In genomic region chr12:26939192-26939832, GRCh38 we compare ENCODE assay signal across 1 cellular context.
TF ChIP-seq lines count a peak whose summit lies in the region.

No MANE protein-coding gene starts in this region.

TF ChIP-seq in SK-N-SH treated with all-trans-retinoic acid at 6 μM for 48 hours, 23 proteins besides CTCF, POLR2A, EP300 and RAD21 (continued from another document):
- no peak for TF ChIP-seq CSRNP3 (CRISPR knock-in tag; IDR thresholded peaks at IDR 0.05)
- no peak for TF ChIP-seq ZNF70 (CRISPR knock-in tag; IDR thresholded peaks at IDR 0.05)
- TF ChIP-seq SNAI2 (CRISPR knock-in tag; IDR thresholded peaks at IDR 0.05): no peak
- no peak for TF ChIP-seq TCF4 (CRISPR knock-in tag; IDR thresholded peaks at IDR 0.05; ENCODE audit: borderline replicate concordance)
- TF ChIP-seq ZNF8 (CRISPR knock-in tag; IDR thresholded peaks at IDR 0.05): no peak
